In genomic region chr11:85810521-85810870, GRCh38 we compare ENCODE assay signal across 8 cellular contexts. TPM values are rescaled to one million over a fixed set of nuclear protein-coding genes. Genes with fewer than 3 reads are reported as not detected.
DNase-seq lines count a peak whose midpoint lies in the region; ATAC-seq and TF ChIP-seq lines count a peak whose summit lies in the region.

No MANE protein-coding gene starts in this region.

- no peaks in the 10 kb centered on the region for H3K79me2 ChIP-seq in osteoblast (ENCODE audit: insufficient read depth, low read length)

- peaks cover 4% of the 10 kb centered on the region for H4K20me1 ChIP-seq in osteoblast (ENCODE audit: insufficient read depth, low read length)

- no peak overlapping the region for H3K27ac ChIP-seq in RWPE2 (ENCODE audit: poor library complexity, severe bottlenecking)
- H3K27ac ChIP-seq in esophagus squamous epithelium = peak overlapping the region; percentile 19 to 72 (median 43)
- no peak overlapping the region for H3K27ac ChIP-seq in osteoblast (ENCODE audit: low read depth, low read length)

- POLR2A ChIA-PET in Caco-2 (lab: Charles Lee) = interaction anchor here (1.0 to 1.6 kb wide), 2 partner anchors 15 to 145 kb away, joined by 4 to 5 read pairs; partner anchors contain the start of gene CREBZF

- H3K9me3 Mint-ChIP-seq in Caco-2 (ENCODE audit: unreplicated experiment) = no peaks in the 10 kb centered on the region

- peak overlapping the region; percentile 86 for H2AFZ ChIP-seq in osteoblast (ENCODE audit: low read length)

- H3K4me3 ChIP-seq in Caco-2 (ENCODE audit: low read depth, low read length) (peak overlapping the region; percentile 91), RWPE2 (ENCODE audit: severe bottlenecking) (peak overlapping the region; percentile 31), esophagus squamous epithelium (peak overlapping the region; percentile 38 to 70 (median 57)), osteoblast (ENCODE audit: insufficient read depth, low read length) (peak overlapping the region; percentile 76)

- WGBS in esophagus squamous epithelium, 2 donors = 0 to 11% methylated on average over 1 of the region's 10 CpGs

- H3K27me3 Mint-ChIP-seq in Caco-2 (ENCODE audit: insufficient read depth, unreplicated experiment) = no peaks in the 10 kb centered on the region

- H3K4me2 ChIP-seq in osteoblast (ENCODE audit: insufficient read depth, low read length) = peak overlapping the region; percentile 92

- peak overlapping the region; percentile 80 for H3K4me3 Mint-ChIP-seq in Caco-2 (ENCODE audit: unreplicated experiment)

- TSS peak; percentile 23 for BruUV-seq in Caco-2 (replicated peaks; lab: Mats Ljungman, UMichigan)

- H3K27ac Mint-ChIP-seq in Caco-2 (ENCODE audit: unreplicated experiment) = peak overlapping the region; percentile 44

- no peaks in the 10 kb centered on the region for H3K36me3 ChIP-seq in Caco-2 (ENCODE audit: control insufficient read depth, insufficient read depth, low read length)
- no peaks in the 10 kb centered on the region for H3K36me3 ChIP-seq in RWPE2 (ENCODE audit: low read depth)
- H3K36me3 ChIP-seq in esophagus squamous epithelium = no peaks in the 10 kb centered on the region
- no peaks in the 10 kb centered on the region for H3K36me3 ChIP-seq in osteoblast (ENCODE audit: insufficient read depth, low read length)

- CTCF ChIA-PET in Caco-2 (lab: Charles Lee) = interaction anchor here (0.6 to 3.4 kb wide), 9 partner anchors 12 to 420 kb away, joined by 3 to 46 read pairs (median 6); partner anchors contain the start of genes CCDC83 and CCDC89

- H3K36me3 Mint-ChIP-seq in Caco-2 (ENCODE audit: insufficient read depth, unreplicated experiment) = no peaks in the 10 kb centered on the region

- H3K4me1 ChIP-seq in Caco-2 (peaks cover 29% of the 10 kb centered on the region), RWPE2 (ENCODE audit: insufficient read depth, poor library complexity, severe bottlenecking) (peaks cover 22% of the 10 kb centered on the region), esophagus squamous epithelium (peaks cover 8 to 53% (median 9%) of the 10 kb centered on the region in 3 donors), osteoblast (ENCODE audit: insufficient read depth, low read length) (peaks cover 30% of the 10 kb centered on the region)

- H3K27me3 ChIP-seq in Caco-2 (replicated peaks; ENCODE audit: control insufficient read depth, insufficient read depth, low read length) (no peaks in the 10 kb centered on the region), RWPE2 (ENCODE audit: insufficient read depth, poor library complexity, severe bottlenecking) (no peaks in the 10 kb centered on the region), esophagus squamous epithelium (peaks cover 0 to 6% (median 0%) of the 10 kb centered on the region in 4 donors), osteoblast (ENCODE audit: insufficient read depth, low read length) (peaks cover 3% of the 10 kb centered on the region)

- intact Hi-C loops in Caco-2 (cut with micrococcal nuclease; ENCODE audit: unreplicated experiment) (loop anchor here (1.0 to 5.0 kb wide), 7 partner anchors 16 to 213 kb away; partner anchors contain the start of gene CCDC83), esophagus squamous epithelium (cut with DNase I) (no loop called here)

- peak in 1 of 2 experiments; percentile 46 for DNase-seq in Caco-2
- DNase-seq in RWPE2 (ENCODE audit: low spot score) = no peak
- no peak for DNase-seq in esophagus squamous epithelium (lab: John Stamatoyannopoulos, UW)
- DNase-seq in osteoblast (ENCODE audit: insufficient read length, low spot score, missing footprints) = no peak
- no peak for DNase-seq in NOMO-1 treated with DMSO at 0.1 percent for 48 hours (lab: John Stamatoyannopoulos, UW; ENCODE audit: unreplicated experiment)
- no peak for DNase-seq in SIG-M5 treated with dmso at 0.1 percent for 504 hours (lab: John Stamatoyannopoulos, UW; ENCODE audit: unreplicated experiment)
- DNase-seq in HuH-7.5 (ENCODE audit: low spot score) = no peak

- peaks cover 54% of the 10 kb centered on the region for H3K4me1 Mint-ChIP-seq in Caco-2 (ENCODE audit: low read depth, unreplicated experiment)

- no peak for ATAC-seq in RWPE2 (ENCODE audit: low read depth)
- no peak for ATAC-seq in GM18868 (IDR thresholded peaks at IDR 0.05; ENCODE audit: unreplicated experiment)

- H3K9me3 ChIP-seq in Caco-2 (no peaks in the 10 kb centered on the region), RWPE2 (ENCODE audit: severe bottlenecking) (no peaks in the 10 kb centered on the region), esophagus squamous epithelium (no peaks in the 10 kb centered on the region), osteoblast (ENCODE audit: low read depth, low read length) (no peaks in the 10 kb centered on the region)

- TF ChIP-seq CTCF in Caco-2 (IDR thresholded peaks at IDR 0.05; ENCODE audit: insufficient read depth in 1 of 2, low read depth in 1 of 2, low read length in 1 of 2, severe bottlenecking in 1 of 2, unreplicated experiment in 1 of 2) = no peak
- no peak for TF ChIP-seq CTCF in RWPE2 (IDR thresholded peaks at IDR 0.05; ENCODE audit: poor library complexity, severe bottlenecking)
- no peak for TF ChIP-seq CTCF in esophagus squamous epithelium (IDR thresholded peaks at IDR 0.05)
- TF ChIP-seq CTCF in osteoblast (IDR thresholded peaks at IDR 0.05; ENCODE audit: extremely low read depth, low read depth, low read length) = no peak

- no peak for TF ChIP-seq POLR2A in esophagus squamous epithelium (IDR thresholded peaks at IDR 0.05)

RNA-seq across cellular contexts. Expression of gene SYTL2, which starts 0.4 kb away (rescaled TPM):
- total RNA-seq in Caco-2 (2022) (110 and 156 TPM in 2 replicates), esophagus squamous epithelium (10 to 100 TPM in 1 of 4 donors, 1 to 10 TPM in 3; 8.8 to 16.0 (median 9.2) TPM), osteoblast (19.4 and 19.9 TPM in 2 replicates)

RNA-seq across cellular contexts. Expression of gene CCDC83, which starts 44.7 kb away (rescaled TPM):
- not detected in 2 replicates for total RNA-seq in Caco-2 (2022)
- not detected for total RNA-seq in esophagus squamous epithelium
- not detected in 2 replicates for total RNA-seq in osteoblast

Comparison
In these comparisons a context has a peak if more than half of its experiments do, and no peak if none do; other contexts are left out.
1. H3K4me3 ChIP-seq: peak in every context shown above with its lines; median percentile 91 in Caco-2; 76 in osteoblast; 57 in esophagus squamous epithelium; 31 in RWPE2.
2. H3K27ac ChIP-seq: peak in esophagus squamous epithelium (4 of 4); none in RWPE2 (single experiment) and osteoblast (single experiment).